Comparison of ENCODE assay signal across 25 cellular contexts in genomic region chr17:49564638-49565037, GRCh38. TPM values are rescaled to one million over a fixed set of nuclear protein-coding genes. Genes with fewer than 3 reads are reported as not detected.
"Had no signal": no experiment of that assay in that cellular context is flagged by ENCODE, and none has a peak within 500 bp of the region (broad histone marks: within the 10 kb centered on the region; RNA-seq: fewer than 3 reads in every experiment).

No MANE protein-coding gene starts in this region.

- H3K4me1 Mint-ChIP-seq: mesothelial cell of epicardium had no signal

- DNase-seq: cortex of kidney; effector memory CD8-positive, alpha-beta T cell; erythroblast; esophagus squamous epithelium; hypothalamus; mesenchymal stem cell; naive thymus-derived CD4-positive, alpha-beta T cell; nephron progenitor cell; nucleus accumbens; small intestine; stimulated activated CD4-positive, alpha-beta T cell treated with anti-CD3 and anti-CD28 coated beads, Interleukin-15, amount 100 ng/mL, for 24 hours; stimulated activated CD4-positive, alpha-beta T cell treated with anti-CD3 and anti-CD28 coated beads, Interleukin-2, amount 100 ng/mL, for 48 hours; stimulated activated naive B cell treated with anti-CD40 and anti-IgM and Interleukin-4, amounts not matched to agents 10 μg/mL and 1 μg/mL and 100 μg/mL, for 72 hours; uterus had no signal

- H3K4me3 ChIP-seq: esophagus squamous epithelium, psoas muscle, thoracic aorta, tibial nerve, upper lobe of right lung, uterus had no signal

- H3K27ac ChIP-seq: esophagus squamous epithelium, psoas muscle, upper lobe of right lung had no signal

- H3K36me3 ChIP-seq: esophagus squamous epithelium, thoracic aorta, tibial nerve, upper lobe of right lung, uterus had no signal

- H3K36me3 Mint-ChIP-seq: mesothelial cell of epicardium; naive thymus-derived CD4-positive, alpha-beta T cell; stimulated activated naive B cell treated with anti-CD40 and anti-IgM and Interleukin-4, amounts not matched to agents 10 μg/mL and 1 μg/mL and 100 μg/mL, for 72 hours had no signal

- H3K9me3 Mint-ChIP-seq: effector memory CD8-positive, alpha-beta T cell; mesothelial cell of epicardium; naive thymus-derived CD4-positive, alpha-beta T cell; stimulated activated naive B cell treated with anti-CD40 and anti-IgM and Interleukin-4, amounts not matched to agents 10 μg/mL and 1 μg/mL and 100 μg/mL, for 72 hours; stimulated activated naive CD8-positive, alpha-beta T cell treated with anti-CD3 and anti-CD28 coated beads, Interleukin-15, Interleukin-2, amounts not matched to agents 100 ng/mL and 50 ng/mL, for 24 hours had no signal

- H3K27me3 ChIP-seq: tibial nerve, upper lobe of right lung, uterus had no signal

- H3K27ac Mint-ChIP-seq: effector memory CD8-positive, alpha-beta T cell; mesothelial cell of epicardium; naive thymus-derived CD4-positive, alpha-beta T cell; nephron progenitor cell; stimulated activated naive B cell treated with anti-CD40 and anti-IgM and Interleukin-4, amounts not matched to agents 10 μg/mL and 1 μg/mL and 100 μg/mL, for 72 hours; stimulated activated naive CD8-positive, alpha-beta T cell treated with anti-CD3 and anti-CD28 coated beads, Interleukin-15, Interleukin-2, amounts not matched to agents 100 ng/mL and 50 ng/mL, for 24 hours had no signal

- H3K4me3 Mint-ChIP-seq: effector memory CD8-positive, alpha-beta T cell; mesothelial cell of epicardium; naive thymus-derived CD4-positive, alpha-beta T cell; nephron progenitor cell; stimulated activated naive B cell treated with anti-CD40 and anti-IgM and Interleukin-4, amounts not matched to agents 10 μg/mL and 1 μg/mL and 100 μg/mL, for 72 hours; stimulated activated naive CD8-positive, alpha-beta T cell treated with anti-CD3 and anti-CD28 coated beads, Interleukin-15, Interleukin-2, amounts not matched to agents 100 ng/mL and 50 ng/mL, for 24 hours had no signal

- ATAC-seq: effector memory CD8-positive, alpha-beta T cell; left lobe of liver; naive thymus-derived CD4-positive, alpha-beta T cell; psoas muscle; right cardiac atrium; stimulated activated naive B cell treated with anti-CD40 and anti-IgM and Interleukin-4, amounts not matched to agents 10 μg/mL and 1 μg/mL and 100 μg/mL, for 72 hours; upper lobe of right lung had no signal

- H3K9me3 ChIP-seq: esophagus squamous epithelium, psoas muscle, thoracic aorta, tibial nerve, upper lobe of right lung, uterus had no signal

- FAIRE-seq: endometrium, frontal cortex, keratinocyte, small intestine had no signal

RNA-seq across cellular contexts. Expression of gene NXPH3, which starts 11.0 kb away (rescaled TPM):
- total RNA-seq: naive thymus-derived CD4-positive, alpha-beta T cell had no signal
